29 cellular contexts compared by ENCODE assay signal in the genomic region with DNA sequence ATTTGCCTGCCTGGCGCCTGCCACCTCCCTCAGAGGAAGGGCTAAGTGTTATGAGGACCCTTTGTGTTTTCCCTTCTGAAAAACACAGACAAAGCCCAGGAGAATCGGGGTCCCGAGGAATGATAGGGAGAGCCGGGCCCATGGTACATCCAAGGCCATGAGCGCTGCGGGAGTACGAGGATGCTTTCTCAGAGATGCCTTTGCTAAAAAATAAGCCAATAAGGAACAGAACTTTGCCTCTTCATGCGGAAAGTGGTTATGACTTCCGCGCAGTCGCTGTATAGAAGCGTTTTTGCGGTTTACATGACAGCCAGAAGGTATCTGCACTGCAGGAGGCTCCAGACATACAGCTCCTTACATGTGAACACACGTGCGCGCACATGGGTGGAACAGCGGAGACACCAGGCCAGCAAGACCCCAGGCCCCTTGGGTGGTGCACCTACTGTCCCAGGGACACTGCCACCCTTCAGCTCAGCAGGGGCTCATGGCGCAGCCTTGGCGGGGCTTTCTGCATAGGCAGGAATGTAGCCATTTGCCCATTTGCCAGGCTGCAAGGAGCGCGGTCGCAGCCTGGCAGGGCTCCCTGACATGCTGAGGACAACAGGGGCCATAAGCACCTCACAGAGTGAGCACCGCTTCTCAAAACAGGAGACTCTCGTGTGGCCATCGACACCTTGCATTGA.
"Had no signal": no experiment of that assay in that cellular context is flagged by ENCODE, and none has a peak within 500 bp of the region (broad histone marks: within the 10 kb centered on the region; RNA-seq: fewer than 3 reads in every experiment).

No MANE protein-coding gene starts in this region.

- DNase-seq: activated CD4-positive, alpha-beta T cell treated with anti-CD3 and anti-CD28 coated beads for 48 hours; activated CD4-positive, alpha-beta T cell treated with anti-CD3 and anti-CD28 coated beads, Interleukin-2, amount 50 U/mL, for 48 hours; activated CD8-positive, alpha-beta memory T cell treated with anti-CD3 and anti-CD28 coated beads, Interleukin-2, amount 50 U/mL, for 4 hours; activated T-cell treated with anti-CD3 and anti-CD28 coated beads, Interleukin-2, amount 50 U/mL, for 24 hours; central memory CD4-positive, alpha-beta T cell; effector CD8-positive, alpha-beta T cell; hippocampal formation; kidney; left colon; naive thymus-derived CD8-positive, alpha-beta T cell; occipital lobe; right cardiac atrium; stimulated activated CD4-positive, alpha-beta T cell treated with anti-CD3 and anti-CD28 coated beads, Interleukin-4, amount 100 ng/mL, for 4 hours; stimulated activated CD8-positive, alpha-beta memory T cell treated with anti-CD3 and anti-CD28 coated beads, Interleukin-4, amount 100 ng/mL, for 48 hours; stimulated activated naive CD8-positive, alpha-beta T cell treated with anti-CD3 and anti-CD28 coated beads, Interleukin-15, amount 100 ng/mL, for 72 hours; SW 1271; T-helper 9 cell; thyroid gland had no signal

- H3K9me3 ChIP-seq: gastroesophageal sphincter, thyroid gland had no signal

- H3K4me1 ChIP-seq: breast epithelium, gastroesophageal sphincter had no signal

- FAIRE-seq: kidney, TTC549 had no signal

- H3K9me3 Mint-ChIP-seq: activated naive CD4-positive, alpha-beta T cell treated with anti-CD3 and anti-CD28 coated beads, Interleukin-2, amount 50 U/mL, for 24 hours; activated T-cell treated with anti-CD3 and anti-CD28 coated beads, Interleukin-2, amount 50 U/mL, for 24 hours; memory B cell; naive thymus-derived CD8-positive, alpha-beta T cell; neural crest cell; stimulated activated memory B cell treated with anti-CD40 and anti-IgM and Interleukin-4, amounts not matched to agents 10 μg/mL and 1 μg/mL and 100 μg/mL, for 72 hours; stimulated activated naive CD8-positive, alpha-beta T cell treated with anti-CD3 and anti-CD28 coated beads, Interleukin-15, amount 100 ng/mL, for 72 hours; T-helper 1 cell treated with Interleukin-12 subunit alpha and Interleukin-12 subunit beta and Interleukin-4 antibody, amounts not matched to agents 30 μg/mL and 1 μg/mL, for 36 hours had no signal

- ATAC-seq: activated CD4-positive, CD25-positive, alpha-beta regulatory T cell treated with anti-CD3 and anti-CD28 coated beads, Interleukin-2, amount 50 U/mL, for 24 hours; gastroesophageal sphincter; left colon; naive thymus-derived CD8-positive, alpha-beta T cell; right cardiac atrium; stimulated activated naive CD8-positive, alpha-beta T cell treated with anti-CD3 and anti-CD28 coated beads, Interleukin-15, amount 100 ng/mL, for 72 hours had no signal

- H3K4me3 ChIP-seq: breast epithelium, gastroesophageal sphincter, skin epidermis, thyroid gland had no signal

- H3K27me3 ChIP-seq: thyroid gland had no signal

- H3K36me3 Mint-ChIP-seq: activated naive CD4-positive, alpha-beta T cell treated with anti-CD3 and anti-CD28 coated beads, Interleukin-2, amount 50 U/mL, for 24 hours; memory B cell; naive thymus-derived CD8-positive, alpha-beta T cell; stimulated activated memory B cell treated with anti-CD40 and anti-IgM and Interleukin-4, amounts not matched to agents 10 μg/mL and 1 μg/mL and 100 μg/mL, for 72 hours had no signal

- H3K27me3 Mint-ChIP-seq: activated naive CD4-positive, alpha-beta T cell treated with anti-CD3 and anti-CD28 coated beads, Interleukin-2, amount 50 U/mL, for 24 hours; memory B cell had no signal

- H3K4me3 Mint-ChIP-seq: activated naive CD4-positive, alpha-beta T cell treated with anti-CD3 and anti-CD28 coated beads, Interleukin-2, amount 50 U/mL, for 24 hours; activated T-cell treated with anti-CD3 and anti-CD28 coated beads, Interleukin-2, amount 50 U/mL, for 24 hours; memory B cell; naive thymus-derived CD8-positive, alpha-beta T cell; neural crest cell; stimulated activated memory B cell treated with anti-CD40 and anti-IgM and Interleukin-4, amounts not matched to agents 10 μg/mL and 1 μg/mL and 100 μg/mL, for 72 hours; stimulated activated naive CD8-positive, alpha-beta T cell treated with anti-CD3 and anti-CD28 coated beads, Interleukin-15, amount 100 ng/mL, for 72 hours; T-helper 1 cell treated with Interleukin-12 subunit alpha and Interleukin-12 subunit beta and Interleukin-4 antibody, amounts not matched to agents 30 μg/mL and 1 μg/mL, for 36 hours had no signal

- H3K27ac Mint-ChIP-seq: activated naive CD4-positive, alpha-beta T cell treated with anti-CD3 and anti-CD28 coated beads, Interleukin-2, amount 50 U/mL, for 24 hours; activated T-cell treated with anti-CD3 and anti-CD28 coated beads, Interleukin-2, amount 50 U/mL, for 24 hours; memory B cell; naive thymus-derived CD8-positive, alpha-beta T cell; stimulated activated memory B cell treated with anti-CD40 and anti-IgM and Interleukin-4, amounts not matched to agents 10 μg/mL and 1 μg/mL and 100 μg/mL, for 72 hours; T-helper 1 cell treated with Interleukin-12 subunit alpha and Interleukin-12 subunit beta and Interleukin-4 antibody, amounts not matched to agents 30 μg/mL and 1 μg/mL, for 36 hours had no signal

- H3K27ac ChIP-seq: breast epithelium, gastroesophageal sphincter, skin epidermis, thyroid gland, VCaP had no signal

- H3K4me1 Mint-ChIP-seq: activated naive CD4-positive, alpha-beta T cell treated with anti-CD3 and anti-CD28 coated beads, Interleukin-2, amount 50 U/mL, for 24 hours; memory B cell; naive thymus-derived CD8-positive, alpha-beta T cell; stimulated activated memory B cell treated with anti-CD40 and anti-IgM and Interleukin-4, amounts not matched to agents 10 μg/mL and 1 μg/mL and 100 μg/mL, for 72 hours; stimulated activated naive CD8-positive, alpha-beta T cell treated with anti-CD3 and anti-CD28 coated beads, Interleukin-15, amount 100 ng/mL, for 72 hours had no signal

- H3K36me3 ChIP-seq: breast epithelium, gastroesophageal sphincter, thyroid gland had no signal
